In genomic region chr1:10897981-10898728, GRCh38 we compare ENCODE assay signal across 9 cellular contexts.
DNase-seq lines count a peak whose midpoint lies in the region; ATAC-seq, FAIRE-seq and TF ChIP-seq lines count a peak whose summit lies in the region.
"Had no signal": no experiment of that assay in that cellular context is flagged by ENCODE, and none has a peak within 500 bp of the region (broad histone marks: within the 10 kb centered on the region; RNA-seq: fewer than 3 reads in every experiment).

No MANE protein-coding gene starts in this region.

- CTCF ChIA-PET in GM12878 (lab: Yijun Ruan, JAX) (no interaction called here), HepG2 (lab: Yijun Ruan, JAX; ENCODE audit: low intra/inter-chr PET ratio, low total read pairs) (no interaction called here)

- no peak overlapping the region for H3K27ac ChIP-seq in GM12878 (ENCODE audit: control insufficient read depth, insufficient read depth)
- H3K27ac ChIP-seq in HepG2 (ENCODE audit: extremely low read length, insufficient read depth, low read length) = no peak overlapping the region

- H2AFZ ChIP-seq in GM12878 (ENCODE audit: control insufficient read depth, low read depth, low read length) (no peak overlapping the region), HepG2 (ENCODE audit: low read length) (no peak overlapping the region)

- H4K20me1 ChIP-seq in GM12878 (ENCODE audit: control insufficient read depth, insufficient read depth) (no peaks in the 10 kb centered on the region; the same call in 1 of the 2 replicates), HepG2 (ENCODE audit: insufficient read depth, low read length) (no peaks in the 10 kb centered on the region)

- FAIRE-seq in GM12878 (lab: Jason Lieb, UNC) = no peak
- FAIRE-seq in HepG2 (lab: Jason Lieb, UNC) = no peak

- no peak for TF ChIP-seq POLR2A in GM12878 (IDR thresholded peaks at IDR 0.05; ENCODE audit: low read depth, low read length)
- no peak for TF ChIP-seq POLR2A in HepG2 (IDR thresholded peaks at IDR 0.05; ENCODE audit: insufficient read depth in 1 of 2, low read depth in 2 of 2, low read length in 2 of 2)

- SMC1A ChIA-PET in GM12878 (lab: Charles Lee; ENCODE audit: uncharacterized antibody, unreplicated experiment) = no interaction called here

- H3K79me2 ChIP-seq in GM12878 (ENCODE audit: control insufficient read depth, insufficient read depth, low read length) (no peaks in the 10 kb centered on the region), HepG2 (ENCODE audit: insufficient read depth, low read length) (no peaks in the 10 kb centered on the region)

- in situ Hi-C loops in Caki2 (cut with HindIII; ENCODE audit: low pct_unique_long_range_greater_than_20kb, low sequenced_read_pairs) = no loop called here
- in situ Hi-C loops in GM12878 (cut with MboI) = no loop called here
- in situ Hi-C loops in HepG2 (cut with HindIII; ENCODE audit: extremely low pct_ligation_motif_present, low pct_unique_long_range_greater_than_20kb) = no loop called here

- ATAC-seq in GM12878 (peak; percentile 35), HepG2 (peak; percentile 55), GM18502 (IDR thresholded peaks at IDR 0.05; ENCODE audit: poor library complexity, unreplicated experiment) (no peak)

- H3K36me3 ChIP-seq in GM12878 (ENCODE audit: control insufficient read depth in 2 of 2, insufficient read depth in 2 of 2, low read length in 1 of 2) (no peaks in the 10 kb centered on the region), HepG2 (replicated peaks in 1 of 2; ENCODE audit: control insufficient read depth in 1 of 2, insufficient read depth in 2 of 2, low read length in 2 of 2) (no peaks in the 10 kb centered on the region)

- H3K27me3 ChIP-seq in GM12878 (replicated peaks in 1 of 2; ENCODE audit: control insufficient read depth in 2 of 2, insufficient read depth in 2 of 2, low read length in 1 of 2) (peaks cover 0 to 1% of the 10 kb centered on the region in 2 experiments; a peak in 1 of 4 replicates), HepG2 (ENCODE audit: control insufficient read depth in 1 of 2, insufficient read depth in 2 of 2, low read length in 2 of 2) (peaks cover 0 to 24% of the 10 kb centered on the region in 2 experiments; a peak in 3 of 5 replicates)

- BruUV-seq in GM12878 (replicated peaks; lab: Mats Ljungman, UMichigan) (no TSS peak), HepG2 (replicated peaks; lab: Mats Ljungman, UMichigan) (no TSS peak)

- no peak overlapping the region for H3K4me3 ChIP-seq in GM12878
- H3K4me3 ChIP-seq in HepG2 (replicated peaks in 1 of 3; ENCODE audit: insufficient read depth in 1 of 3, low read depth in 2 of 3, low read length in 3 of 3) = no peak overlapping the region; a peak in 1 of 6 replicates

- H3K9me3 ChIP-seq in GM12878 (replicated peaks; ENCODE audit: control insufficient read depth, insufficient read depth, low read length) (no peaks in the 10 kb centered on the region), HepG2 (ENCODE audit: low read length) (no peaks in the 10 kb centered on the region)

- WGBS in GM12878 (ENCODE audit: insufficient coverage, insufficient replicate concordance, low lambda C conversion rate, missing lambda C conversion rate) = 18% methylated on average over 16 of the region's 17 CpGs
- 13% methylated on average over 5 of the region's 17 CpGs for WGBS in HepG2 (ENCODE audit: low lambda C conversion rate)

- intact Hi-C loops in GM12878 (cut with micrococcal nuclease; ENCODE audit: unreplicated experiment) (no loop called here), HepG2 (cut with micrococcal nuclease; ENCODE audit: unreplicated experiment) (no loop called here)

- RAD21 ChIA-PET in GM12878 (lab: Charles Lee; ENCODE audit: unreplicated experiment) = interaction anchor here (0.7 kb wide), 1 partner anchor 66 kb away, joined by 3 read pairs; no protein-coding TSS in a partner anchor

- TF ChIP-seq CTCF in GM12878 (IDR thresholded peaks at IDR 0.05 in 2 of 3, conservative IDR thresholded peaks at IDR 0.05 in 1 of 3; ENCODE audit: control insufficient read depth in 2 of 3, extremely low read depth in 1 of 3, insufficient read depth in 1 of 3, low read depth in 3 of 3, low read length in 3 of 3) = no peak
- no peak for TF ChIP-seq CTCF in HepG2 (CRISPR knock-in tag; IDR thresholded peaks at IDR 0.05)

- H3K4me2 ChIP-seq in GM12878 (ENCODE audit: control insufficient read depth, insufficient read depth) = no peak overlapping the region
- peak overlapping the region; percentile 27; the same call in 1 of the 2 replicates for H3K4me2 ChIP-seq in HepG2 (ENCODE audit: low read depth, low read length)

- POLR2A ChIA-PET in GM12878 (lab: Charles Lee) = no interaction called here
- POLR2A ChIA-PET in HepG2 (lab: Yijun Ruan, JAX) = interaction anchor here (1.1 kb wide), 1 partner anchor 39 kb away, joined by 3 read pairs; no protein-coding TSS in a partner anchor

- no peaks in the 10 kb centered on the region for H3K4me1 ChIP-seq in GM12878 (ENCODE audit: control insufficient read depth, insufficient read depth, low read length)
- H3K4me1 ChIP-seq in HepG2 (ENCODE audit: insufficient read depth, low read length) = peaks cover 55% of the 10 kb centered on the region

- H3K9ac ChIP-seq in GM12878 (ENCODE audit: control insufficient read depth, insufficient read depth, low read length) = no peak overlapping the region
- H3K9ac ChIP-seq in HepG2 (ENCODE audit: insufficient read depth, low read depth, low read length) = no peak overlapping the region

- TF ChIP-seq EP300 in GM12878 (IDR thresholded peaks at IDR 0.05; ENCODE audit: borderline replicate concordance in 1 of 2, control insufficient read depth in 1 of 2, low read depth in 2 of 2, low read length in 2 of 2) = no peak
- TF ChIP-seq EP300 in HepG2 (IDR thresholded peaks at IDR 0.05; ENCODE audit: low read depth in 2 of 2, low read length in 2 of 2) = no peak
- no peak for TF ChIP-seq EP300 in HepG2 (CRISPR knock-in tag; IDR thresholded peaks at IDR 0.05; ENCODE audit: borderline replicate concordance)

- DNase-seq in Caki2 (ENCODE audit: low read depth) (peak; percentile 35), LHCN-M2 (ENCODE audit: low read depth) (peak; percentile 69), GM12878 (ENCODE audit: low read depth, low spot score) (no peak), HepG2 (ENCODE audit: low spot score) (no peak), midbrain (lab: John Stamatoyannopoulos, UW) (no peak), AG20443 (ENCODE audit: low spot score) (no peak)
- no peak for DNase-seq in activated CD4-positive, CD25-positive, alpha-beta regulatory T cell treated with anti-CD3 and anti-CD28 coated beads, Interleukin-2, amount 50 U/mL, for 72 hours
- DNase-seq: activated CD4-positive, alpha-beta T cell treated with anti-CD3 and anti-CD28 coated beads for 4 hours had no signal

- TF ChIP-seq RAD21 in GM12878 (IDR thresholded peaks at IDR 0.05; ENCODE audit: insufficient read depth, low read depth, low read length) (no peak), HepG2 (CRISPR knock-in tag; IDR thresholded peaks at IDR 0.05) (no peak)

TF ChIP-seq in GM12878, 131 proteins besides CTCF, POLR2A, EP300 and RAD21 (continues in another document):
- TF ChIP-seq USF1 (IDR thresholded peaks at IDR 0.05; ENCODE audit: borderline replicate concordance, extremely low read length, insufficient read depth, low read depth, low read length) (no peak), NRF1 (conservative IDR thresholded peaks at IDR 0.05; ENCODE audit: low read depth, low read length) (no peak), RFX5 (IDR thresholded peaks at IDR 0.05; ENCODE audit: low read depth, low read length) (no peak), POU2F2 (IDR thresholded peaks at IDR 0.05; ENCODE audit: borderline replicate concordance, low read depth, low read length) (no peak), FOS (IDR thresholded peaks at IDR 0.05; ENCODE audit: borderline replicate concordance, extremely low read depth, insufficient read length) (no peak), ZZZ3 (IDR thresholded peaks at IDR 0.05; ENCODE audit: control insufficient read depth, insufficient read length, low read depth) (no peak), NR2C1 (IDR thresholded peaks at IDR 0.05) (no peak), GATAD2B (conservative IDR thresholded peaks at IDR 0.05; ENCODE audit: low read depth) (no peak)

TF ChIP-seq in HepG2, 621 proteins besides CTCF, POLR2A, EP300 and RAD21 (continues in another document):
- TF ChIP-seq PLSCR1 (CRISPR knock-in tag; IDR thresholded peaks at IDR 0.05; ENCODE audit: borderline replicate concordance) (no peak), PRDM4 (CRISPR knock-in tag; IDR thresholded peaks at IDR 0.05; ENCODE audit: borderline replicate concordance) (no peak), KLF12 (CRISPR knock-in tag; IDR thresholded peaks at IDR 0.05; ENCODE audit: borderline replicate concordance) (no peak), ZNF577 (CRISPR knock-in tag; IDR thresholded peaks at IDR 0.05; ENCODE audit: borderline replicate concordance, low read depth) (no peak)

Comparison
In these comparisons a context has a peak if more than half of its experiments do, and no peak if none do; other contexts are left out.
1. DNase-seq: peak in Caki2 (single experiment) and LHCN-M2 (single experiment); none in GM12878 (single experiment), HepG2 (single experiment), midbrain (single experiment), AG20443 (single experiment) and activated CD4-positive, CD25-positive, alpha-beta regulatory T cell treated with anti-CD3 and anti-CD28 coated beads, Interleukin-2, amount 50 U/mL, for 72 hours (single experiment).